In the genomic region with DNA sequence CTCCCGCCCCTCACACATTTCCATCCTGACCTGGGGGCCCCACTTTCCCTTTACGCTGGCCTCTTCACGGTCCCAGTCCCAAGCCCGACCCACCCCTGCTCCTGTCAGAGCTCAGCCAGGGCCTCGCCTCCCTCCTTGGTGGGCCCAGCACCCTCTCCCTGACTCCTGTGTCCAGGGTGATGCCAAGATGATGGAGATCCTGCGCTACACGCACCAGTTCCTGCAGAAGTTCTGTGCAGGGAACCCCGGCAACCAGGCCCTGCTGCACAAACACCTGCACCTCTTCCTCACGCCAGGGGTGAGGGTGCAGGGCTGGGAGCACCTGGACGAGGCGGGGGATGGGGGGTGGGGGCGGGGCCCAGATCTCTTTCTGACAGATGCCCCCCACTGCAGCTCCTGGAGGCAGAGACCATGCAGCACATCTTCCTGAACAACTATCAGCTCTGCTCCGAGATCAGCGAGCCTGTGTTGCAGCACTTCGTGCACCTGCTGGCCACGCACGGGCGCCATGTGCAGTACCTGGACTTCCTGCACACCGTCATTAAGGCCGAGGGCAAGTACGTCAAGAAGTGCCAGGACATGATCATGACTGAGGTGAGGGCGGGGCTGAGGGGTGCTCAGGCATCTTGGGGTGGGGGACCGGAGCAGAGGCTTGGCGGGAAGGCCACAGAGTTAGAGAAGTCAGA, we compare ENCODE assay signal across 28 cellular contexts.
"Had no signal": no experiment of that assay in that cellular context is flagged by ENCODE, and none has a peak within 500 bp of the region (broad histone marks: within the 10 kb centered on the region; RNA-seq: fewer than 3 reads in every experiment).

No MANE protein-coding gene starts in this region.

- H3K27ac Mint-ChIP-seq: activated CD4-positive, alpha-beta T cell treated with anti-CD3 and anti-CD28 coated beads, Interleukin-2, amount 10 ng/mL, durations not matched to agents 7 days and 5 days; activated naive CD8-positive, alpha-beta T cell treated with anti-CD3 and anti-CD28 coated beads, Interleukin-2, amount 10 ng/mL, durations not matched to agents 7 days and 5 days; endodermal cell; mesothelial cell of epicardium; T-helper 2 cell treated with Interferon-gamma antibody and Interleukin-4, amounts not matched to agents 5 μg/mL and 100 μg/mL, for 36 hours had no signal

- DNase-seq: activated CD4-positive, alpha-beta T cell treated with anti-CD3 and anti-CD28 coated beads, Interleukin-2, amount 10 ng/mL, durations not matched to agents 7 days and 5 days; activated CD4-positive, CD25-positive, alpha-beta regulatory T cell treated with anti-CD3 and anti-CD28 coated beads, Interleukin-2, amount 50 U/mL, for 72 hours; activated CD8-positive, alpha-beta memory T cell treated with anti-CD3 and anti-CD28 coated beads, Interleukin-2, amount 50 U/mL, for 4 hours; activated naive CD4-positive, alpha-beta T cell; activated naive CD8-positive, alpha-beta T cell treated with anti-CD3 and anti-CD28 coated beads, Interleukin-2, amount 10 ng/mL, durations not matched to agents 7 days and 5 days; activated T-cell treated with anti-CD3 and anti-CD28 coated beads, Interleukin-2, amount 50 U/mL, for 24 hours; amniotic stem cell; cerebellar nuclear complex; cortex of kidney; endodermal cell; heart left ventricle; left ventricle myocardium superior; mammary epithelial cell; occipital lobe; posterior cingulate gyrus; retina; sigmoid colon; stimulated activated CD4-positive, alpha-beta T cell treated with anti-CD3 and anti-CD28 coated beads, Interleukin-15, amount 100 ng/mL, for 24 hours; stimulated activated naive CD8-positive, alpha-beta T cell treated with anti-CD3 and anti-CD28 coated beads, Interleukin-15, amount 100 ng/mL, for 72 hours had no signal

- H3K4me2 ChIP-seq: smooth muscle cell had no signal

- H3K4me1 Mint-ChIP-seq: endodermal cell had no signal

- H3K9me3 Mint-ChIP-seq: activated CD4-positive, alpha-beta T cell treated with anti-CD3 and anti-CD28 coated beads, Interleukin-2, amount 10 ng/mL, durations not matched to agents 7 days and 5 days; activated naive CD8-positive, alpha-beta T cell treated with anti-CD3 and anti-CD28 coated beads, Interleukin-2, amount 10 ng/mL, durations not matched to agents 7 days and 5 days; activated T-cell treated with anti-CD3 and anti-CD28 coated beads, Interleukin-2, amount 50 U/mL, for 24 hours; activated T-helper 2 cell treated with anti-CD3 and anti-CD28 coated beads, Interferon-gamma antibody, Interleukin-2, Interleukin-4, amounts not matched to agents 10 μg/mL and 5 μg/mL and 100 μg/mL, durations not matched to agents 14 hours and 24 hours and 36 hours; endodermal cell; mesothelial cell of epicardium; nephron; stimulated activated naive CD8-positive, alpha-beta T cell treated with anti-CD3 and anti-CD28 coated beads, Interleukin-15, amount 100 ng/mL, for 72 hours; T-helper 2 cell treated with Interferon-gamma antibody and Interleukin-4, amounts not matched to agents 5 μg/mL and 100 μg/mL, for 36 hours had no signal

- H3K4me1 ChIP-seq: sigmoid colon had no signal

- H3K36me3 Mint-ChIP-seq: mesothelial cell of epicardium had no signal

- H3K27me3 Mint-ChIP-seq: activated CD4-positive, alpha-beta T cell treated with anti-CD3 and anti-CD28 coated beads, Interleukin-2, amount 10 ng/mL, durations not matched to agents 7 days and 5 days; activated naive CD8-positive, alpha-beta T cell treated with anti-CD3 and anti-CD28 coated beads, Interleukin-2, amount 10 ng/mL, durations not matched to agents 7 days and 5 days; activated T-cell treated with anti-CD3 and anti-CD28 coated beads, Interleukin-2, amount 50 U/mL, for 24 hours; stimulated activated naive CD8-positive, alpha-beta T cell treated with anti-CD3 and anti-CD28 coated beads, Interleukin-15, amount 100 ng/mL, for 72 hours had no signal

- H3K9me3 ChIP-seq: heart left ventricle, sigmoid colon, suprapubic skin, tibial nerve had no signal

- H3K27ac ChIP-seq: epithelial cell of prostate, heart left ventricle, sigmoid colon, suprapubic skin, tibial nerve, VCaP had no signal

- H3K27me3 ChIP-seq: heart left ventricle, suprapubic skin, tibial nerve had no signal

- H3K4me3 ChIP-seq: heart left ventricle, sigmoid colon, smooth muscle cell, suprapubic skin, tibial nerve had no signal

- H3K4me3 Mint-ChIP-seq: activated CD4-positive, alpha-beta T cell treated with anti-CD3 and anti-CD28 coated beads, Interleukin-2, amount 10 ng/mL, durations not matched to agents 7 days and 5 days; activated naive CD8-positive, alpha-beta T cell treated with anti-CD3 and anti-CD28 coated beads, Interleukin-2, amount 10 ng/mL, durations not matched to agents 7 days and 5 days; activated T-cell treated with anti-CD3 and anti-CD28 coated beads, Interleukin-2, amount 50 U/mL, for 24 hours; endodermal cell; mesothelial cell of epicardium; nephron; stimulated activated naive CD8-positive, alpha-beta T cell treated with anti-CD3 and anti-CD28 coated beads, Interleukin-15, amount 100 ng/mL, for 72 hours; T-helper 2 cell treated with Interferon-gamma antibody and Interleukin-4, amounts not matched to agents 5 μg/mL and 100 μg/mL, for 36 hours had no signal

- ATAC-seq: heart left ventricle; left ventricle myocardium superior; stimulated activated naive CD8-positive, alpha-beta T cell treated with anti-CD3 and anti-CD28 coated beads, Interleukin-15, amount 100 ng/mL, for 72 hours had no signal
